In genomic region chr3:42686832-42687650, GRCh38 we compare ENCODE assay signal across 23 cellular contexts. TPM values are rescaled to one million over a fixed set of nuclear protein-coding genes. Genes with fewer than 3 reads are reported as not detected.
"Had no signal": no experiment of that assay in that cellular context is flagged by ENCODE, and none has a peak within 500 bp of the region (broad histone marks: within the 10 kb centered on the region; RNA-seq: fewer than 3 reads in every experiment).

No MANE protein-coding gene starts in this region.

- H3K27ac Mint-ChIP-seq: activated CD4-positive, alpha-beta memory T cell treated with anti-CD3 and anti-CD28 coated beads for 36 hours; activated CD4-positive, alpha-beta T cell treated with anti-CD3 and anti-CD28 coated beads for 36 hours; activated CD8-positive, alpha-beta memory T cell treated with anti-CD3 and anti-CD28 coated beads, Interleukin-2, amount 10 ng/mL, durations not matched to agents 7 days and 5 days; activated naive CD4-positive, alpha-beta T cell treated with anti-CD3 and anti-CD28 coated beads, Interleukin-2, amount 50 U/mL, for 72 hours; activated T-cell treated with anti-CD3 and anti-CD28 coated beads, Interleukin-2, amount 50 U/mL, for 24 hours; naive thymus-derived CD4-positive, alpha-beta T cell had no signal

- H3K9me3 ChIP-seq: left lung, mucosa of descending colon, neutrophil, tibial artery had no signal

- H3K27ac ChIP-seq: cardiac muscle cell, foreskin keratinocyte, left lung, neutrophil, parathyroid adenoma had no signal

- ATAC-seq: activated CD4-positive, alpha-beta T cell treated with anti-CD3 and anti-CD28 coated beads for 36 hours; activated CD8-positive, alpha-beta memory T cell treated with anti-CD3 and anti-CD28 coated beads, Interleukin-2, amount 10 ng/mL, durations not matched to agents 7 days and 5 days; activated naive CD4-positive, alpha-beta T cell treated with anti-CD3 and anti-CD28 coated beads, Interleukin-2, amount 50 U/mL, for 72 hours; foreskin keratinocyte; left lung; mucosa of descending colon; naive thymus-derived CD4-positive, alpha-beta T cell had no signal

- H3K4me3 Mint-ChIP-seq: activated CD4-positive, alpha-beta memory T cell treated with anti-CD3 and anti-CD28 coated beads for 36 hours; activated CD4-positive, alpha-beta T cell treated with anti-CD3 and anti-CD28 coated beads for 36 hours; activated CD8-positive, alpha-beta memory T cell treated with anti-CD3 and anti-CD28 coated beads, Interleukin-2, amount 10 ng/mL, durations not matched to agents 7 days and 5 days; activated T-cell treated with anti-CD3 and anti-CD28 coated beads, Interleukin-2, amount 50 U/mL, for 24 hours had no signal

- H3K9me3 Mint-ChIP-seq: activated CD4-positive, alpha-beta memory T cell treated with anti-CD3 and anti-CD28 coated beads for 36 hours; activated naive CD4-positive, alpha-beta T cell treated with anti-CD3 and anti-CD28 coated beads, Interleukin-2, amount 50 U/mL, for 72 hours; activated T-cell treated with anti-CD3 and anti-CD28 coated beads, Interleukin-2, amount 50 U/mL, for 24 hours had no signal

- DNase-seq: activated CD4-positive, alpha-beta memory T cell treated with anti-CD3 and anti-CD28 coated beads for 36 hours; activated CD4-positive, alpha-beta T cell treated with anti-CD3 and anti-CD28 coated beads for 36 hours; activated CD8-positive, alpha-beta memory T cell treated with anti-CD3 and anti-CD28 coated beads, Interleukin-2, amount 10 ng/mL, durations not matched to agents 7 days and 5 days; activated T-cell treated with anti-CD3 and anti-CD28 coated beads, Interleukin-2, amount 50 U/mL, for 24 hours; amniotic stem cell; foreskin keratinocyte; naive thymus-derived CD4-positive, alpha-beta T cell; stimulated activated CD4-positive, alpha-beta T cell treated with anti-CD3 and anti-CD28 coated beads, Interleukin-2, amount 100 ng/mL, for 24 hours; stimulated activated naive CD4-positive, alpha-beta T cell treated with Interleukin-2 at 50 U/mL for 16 hours; SW 1271 had no signal

- H3K36me3 Mint-ChIP-seq: activated CD4-positive, alpha-beta memory T cell treated with anti-CD3 and anti-CD28 coated beads for 36 hours; activated CD8-positive, alpha-beta memory T cell treated with anti-CD3 and anti-CD28 coated beads, Interleukin-2, amount 10 ng/mL, durations not matched to agents 7 days and 5 days; activated naive CD4-positive, alpha-beta T cell treated with anti-CD3 and anti-CD28 coated beads, Interleukin-2, amount 50 U/mL, for 72 hours had no signal

- H3K4me3 ChIP-seq: cardiac muscle cell, left lung, mucosa of descending colon had no signal

- H3K36me3 ChIP-seq: cardiac muscle cell, left lung, neutrophil, tibial artery had no signal

- H3K9ac ChIP-seq: parathyroid adenoma had no signal

- H3K27me3 ChIP-seq: cardiac muscle cell had no signal

RNA-seq across cellular contexts. Expression of gene KLHL40, which starts 1.7 kb away (rescaled TPM):
- total RNA-seq: activated CD4-positive, alpha-beta memory T cell treated with anti-CD3 and anti-CD28 coated beads for 36 hours; activated CD4-positive, alpha-beta T cell treated with anti-CD3 and anti-CD28 coated beads for 36 hours; activated CD8-positive, alpha-beta memory T cell treated with anti-CD3 and anti-CD28 coated beads, Interleukin-2, amount 10 ng/mL, durations not matched to agents 7 days and 5 days; activated naive CD4-positive, alpha-beta T cell treated with anti-CD3 and anti-CD28 coated beads, Interleukin-2, amount 50 U/mL, for 72 hours; epithelial cell of proximal tubule; fibroblast of lung; foreskin keratinocyte; kidney; left lung; mucosa of descending colon; naive thymus-derived CD4-positive, alpha-beta T cell; renal cortical epithelial cell; subcutaneous adipose tissue; T-helper 2 cell treated with Interferon-gamma antibody and Interleukin-4, amounts not matched to agents 100 ng/mL and 5 ng/mL, for 36 hours had no signal

RNA-seq across cellular contexts. Expression of gene HHATL, which starts 15.6 kb away (rescaled TPM):
- total RNA-seq: activated CD4-positive, alpha-beta memory T cell treated with anti-CD3 and anti-CD28 coated beads for 36 hours; activated CD4-positive, alpha-beta T cell treated with anti-CD3 and anti-CD28 coated beads for 36 hours; activated CD8-positive, alpha-beta memory T cell treated with anti-CD3 and anti-CD28 coated beads, Interleukin-2, amount 10 ng/mL, durations not matched to agents 7 days and 5 days; activated naive CD4-positive, alpha-beta T cell treated with anti-CD3 and anti-CD28 coated beads, Interleukin-2, amount 50 U/mL, for 72 hours; epithelial cell of proximal tubule; fibroblast of lung; foreskin keratinocyte; kidney; naive thymus-derived CD4-positive, alpha-beta T cell; renal cortical epithelial cell; T-helper 2 cell treated with Interferon-gamma antibody and Interleukin-4, amounts not matched to agents 100 ng/mL and 5 ng/mL, for 36 hours had no signal
